Comparison of ENCODE assay signal across 21 cellular contexts in the genomic region with DNA sequence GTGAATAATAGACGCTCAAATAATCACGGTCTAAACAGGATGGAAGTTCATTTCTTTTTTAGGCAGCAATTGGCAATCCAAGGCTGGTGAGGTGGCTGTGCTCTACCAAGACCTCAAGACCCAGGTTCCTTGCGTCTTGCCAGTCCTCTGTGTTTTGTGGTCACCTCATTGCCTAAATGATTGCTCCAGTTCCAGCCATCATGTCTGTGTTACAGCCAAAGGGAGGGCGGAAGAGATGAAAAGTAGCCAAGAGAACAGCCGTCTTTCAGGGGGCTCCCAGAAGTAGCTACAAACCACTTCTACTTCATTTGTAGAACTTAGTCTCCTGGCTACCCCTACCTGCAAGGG. TPM values are rescaled to one million over a fixed set of nuclear protein-coding genes. Genes with fewer than 3 reads are reported as not detected.
A peak's percentile ranks its signal among the peaks of the same experiment; 100 is the strongest.
DNase-seq lines count a peak whose midpoint lies in the region; ATAC-seq, FAIRE-seq and TF ChIP-seq lines count a peak whose summit lies in the region.
"Had no signal": no experiment of that assay in that cellular context is flagged by ENCODE, and none has a peak within 500 bp of the region (broad histone marks: within the 10 kb centered on the region; RNA-seq: fewer than 3 reads in every experiment).

No MANE protein-coding gene starts in this region.

- H3K14ac ChIP-seq in neuronal stem cell (ENCODE audit: low read length), result no peak overlapping the region

- no peak for FAIRE-seq in GM12878 (lab: Jason Lieb, UNC)
- FAIRE-seq: small intestine had no signal

- SMC1A ChIA-PET in GM12878 (lab: Charles Lee; ENCODE audit: uncharacterized antibody, unreplicated experiment), result no interaction called here

- no peak overlapping the region for H3K4ac ChIP-seq in neuronal stem cell (ENCODE audit: low read length)

- no peak overlapping the region for H2BK120ac ChIP-seq in neuronal stem cell (ENCODE audit: low read depth, low read length)

- no peak for DNase-seq in T-helper 2 cell treated with Interferon-gamma antibody and Interleukin-4, amounts not matched to agents 5 μg/mL and 100 μg/mL, for 36 hours (ENCODE audit: low spot score)
- no peak for DNase-seq in T-helper 2 cell
- no peak for DNase-seq in CD4-positive, alpha-beta memory T cell
- peak; percentile 30 for DNase-seq in activated CD4-positive, alpha-beta memory T cell treated with anti-CD3 and anti-CD28 coated beads for 36 hours
- no peak for DNase-seq in GM12878 (ENCODE audit: low read depth, low spot score)
- no peak for DNase-seq in neuronal stem cell (ENCODE audit: low spot score)
- DNase-seq: 8988T; activated CD4-positive, alpha-beta T cell treated with anti-CD3 and anti-CD28 coated beads for 1 hour; BE2C; foreskin fibroblast; hippocampal formation; islet precursor cell; NCI-H1105 treated with DMSO at 0.1 percent for 48 hours; NCI-H510A; small intestine; upper lobe of left lung had no signal

- H3K4me1 ChIP-seq in CD4-positive, alpha-beta memory T cell (ENCODE audit: insufficient read depth, low read length), result peaks cover 57% of the 10 kb centered on the region
- peaks cover 41% of the 10 kb centered on the region for H3K4me1 ChIP-seq in GM12878 (ENCODE audit: control insufficient read depth, insufficient read depth, low read length)
- H3K4me1 ChIP-seq in neuronal stem cell (ENCODE audit: control insufficient read depth in 2 of 2, insufficient read depth in 1 of 2, low read depth in 1 of 2, low read length in 2 of 2), result no peaks in the 10 kb centered on the region
- H3K4me1 ChIP-seq in gastroesophageal sphincter, result no peaks in the 10 kb centered on the region
- H3K4me1 ChIP-seq: BE2C, upper lobe of left lung had no signal

- peak overlapping the region; percentile 82 for H3K4me3 Mint-ChIP-seq in T-helper 2 cell treated with Interferon-gamma antibody and Interleukin-4, amounts not matched to agents 5 μg/mL and 100 μg/mL, for 36 hours
- H3K4me3 Mint-ChIP-seq in CD4-positive, alpha-beta memory T cell, result peak overlapping the region; percentile 61 to 91 (median 85)
- H3K4me3 Mint-ChIP-seq in activated CD4-positive, alpha-beta memory T cell treated with anti-CD3 and anti-CD28 coated beads for 36 hours, result peak overlapping the region; percentile 63

- H3K9me3 Mint-ChIP-seq in T-helper 2 cell treated with Interferon-gamma antibody and Interleukin-4, amounts not matched to agents 5 μg/mL and 100 μg/mL, for 36 hours, result no peaks in the 10 kb centered on the region
- H3K9me3 Mint-ChIP-seq in CD4-positive, alpha-beta memory T cell, result no peaks in the 10 kb centered on the region
- H3K9me3 Mint-ChIP-seq in activated CD4-positive, alpha-beta memory T cell treated with anti-CD3 and anti-CD28 coated beads for 36 hours, result no peaks in the 10 kb centered on the region

- H3K9ac ChIP-seq in GM12878 (ENCODE audit: control insufficient read depth, insufficient read depth, low read length) (no peak overlapping the region), neuronal stem cell (ENCODE audit: low read depth, low read length, poor library complexity) (no peak overlapping the region)

- BruUV-seq in GM12878 (replicated peaks; lab: Mats Ljungman, UMichigan), result no TSS peak

- no peak overlapping the region for H4K91ac ChIP-seq in neuronal stem cell (ENCODE audit: low read depth, low read length, poor library complexity)

- ATAC-seq in GM12878 (no peak), HG02852 (IDR thresholded peaks at IDR 0.05; ENCODE audit: unreplicated experiment) (no peak), gastroesophageal sphincter (no peak)

- no peaks in the 10 kb centered on the region for H3K36me3 ChIP-seq in CD4-positive, alpha-beta memory T cell (ENCODE audit: insufficient read depth, low read length)
- no peaks in the 10 kb centered on the region for H3K36me3 ChIP-seq in GM12878 (ENCODE audit: control insufficient read depth in 2 of 2, insufficient read depth in 2 of 2, low read length in 1 of 2)
- H3K36me3 ChIP-seq in neuronal stem cell (replicated peaks in 1 of 2; ENCODE audit: control insufficient read depth in 2 of 2, insufficient read depth in 2 of 2, low read length in 2 of 2), result no peaks in the 10 kb centered on the region
- no peaks in the 10 kb centered on the region for H3K36me3 ChIP-seq in gastroesophageal sphincter
- H3K36me3 ChIP-seq: BE2C, upper lobe of left lung had no signal

- H4K8ac ChIP-seq in neuronal stem cell (ENCODE audit: low read depth, low read length), result no peak overlapping the region

- H3K27me3 ChIP-seq in CD4-positive, alpha-beta memory T cell (ENCODE audit: insufficient read depth, low read length), result no peaks in the 10 kb centered on the region
- H3K27me3 ChIP-seq in GM12878 (replicated peaks in 1 of 2; ENCODE audit: control insufficient read depth in 2 of 2, insufficient read depth in 2 of 2, low read length in 1 of 2), result no peaks in the 10 kb centered on the region
- H3K27me3 ChIP-seq in neuronal stem cell (ENCODE audit: control insufficient read depth in 3 of 3, insufficient read depth in 3 of 3, low read depth in 1 of 3, low read length in 3 of 3), result no peaks in the 10 kb centered on the region
- H3K27me3 ChIP-seq in gastroesophageal sphincter, result no peaks in the 10 kb centered on the region
- H3K27me3 ChIP-seq: BE2C, upper lobe of left lung had no signal

- no peak for TF ChIP-seq RAD21 in GM12878 (IDR thresholded peaks at IDR 0.05; ENCODE audit: insufficient read depth, low read depth, low read length)

- no peaks in the 10 kb centered on the region for H3K79me2 ChIP-seq in GM12878 (ENCODE audit: control insufficient read depth, insufficient read depth, low read length)

- H2BK12ac ChIP-seq in neuronal stem cell (ENCODE audit: low read length), result no peak overlapping the region

- no peak overlapping the region for H2BK15ac ChIP-seq in neuronal stem cell (ENCODE audit: low read length)

- POLR2A ChIA-PET in CD4-positive, alpha-beta memory T cell (lab: Charles Lee; ENCODE audit: partially characterized antibody), result interaction anchor here (0.7 to 7.9 kb wide), 3 partner anchors 76 to 1837 kb away, joined by 3 to 70 read pairs (median 3); partner anchors contain the start of gene OTUD1
- POLR2A ChIA-PET in activated CD4-positive, alpha-beta memory T cell treated with anti-CD3 and anti-CD28 coated beads for 36 hours (lab: Charles Lee), result interaction anchor here (0.9 to 1.3 kb wide), 4 partner anchors 12 to 83 kb away, joined by 3 to 4 read pairs (median 3); no protein-coding TSS in a partner anchor
- POLR2A ChIA-PET in GM12878 (lab: Charles Lee), result interaction anchor here (0.5 kb wide), 1 partner anchor 113 kb away, joined by 5 read pairs; no protein-coding TSS in a partner anchor

- peak overlapping the region; percentile 95 for H3K27ac Mint-ChIP-seq in T-helper 2 cell treated with Interferon-gamma antibody and Interleukin-4, amounts not matched to agents 5 μg/mL and 100 μg/mL, for 36 hours
- peak overlapping the region; percentile 83 to 98 (median 97) for H3K27ac Mint-ChIP-seq in CD4-positive, alpha-beta memory T cell
- H3K27ac Mint-ChIP-seq in activated CD4-positive, alpha-beta memory T cell treated with anti-CD3 and anti-CD28 coated beads for 36 hours, result peak overlapping the region; percentile 89

- H3K4me2 ChIP-seq in GM12878 (ENCODE audit: control insufficient read depth, insufficient read depth) (peak overlapping the region; percentile 36), neuronal stem cell (ENCODE audit: insufficient read depth, low read length, poor library complexity, severe bottlenecking) (no peak overlapping the region)

- no peak overlapping the region for H3K18ac ChIP-seq in neuronal stem cell (ENCODE audit: low read length)

- 14% methylated on average over 5 of the region's 5 CpGs for WGBS in GM12878 (ENCODE audit: insufficient coverage, insufficient replicate concordance, low lambda C conversion rate, missing lambda C conversion rate)
- no CpG with 5 or more reads among the region's 5 CpGs for WGBS in neuronal stem cell (ENCODE audit: extremely low coverage in 2 of 2, insufficient read length in 2 of 2, insufficient replicate concordance in 1 of 2), 2 donors
- WGBS in gastroesophageal sphincter (ENCODE audit: low coverage in 1 of 2), 2 donors, result 85 to 90% methylated on average over 5 of the region's 5 CpGs

- no peaks in the 10 kb centered on the region for H4K20me1 ChIP-seq in GM12878 (ENCODE audit: control insufficient read depth, insufficient read depth)

- peak overlapping the region; percentile 34 to 36 for H3K4me3 ChIP-seq in CD4-positive, alpha-beta memory T cell (ENCODE audit: low read length in 2 of 2)
- peak overlapping the region; percentile 30; the same call in 1 of the 2 replicates for H3K4me3 ChIP-seq in GM12878
- H3K4me3 ChIP-seq in neuronal stem cell (ENCODE audit: low read length in 2 of 2), result no peak overlapping the region
- no peak overlapping the region for H3K4me3 ChIP-seq in gastroesophageal sphincter
- H3K4me3 ChIP-seq: SK-N-MC, upper lobe of left lung had no signal

- no peak overlapping the region for H3K23ac ChIP-seq in neuronal stem cell (ENCODE audit: low read depth, low read length, poor library complexity)

- H3K9me3 ChIP-seq in CD4-positive, alpha-beta memory T cell (ENCODE audit: control insufficient read depth in 1 of 2, low read length in 2 of 2), result no peaks in the 10 kb centered on the region
- H3K9me3 ChIP-seq in GM12878 (replicated peaks; ENCODE audit: control insufficient read depth, insufficient read depth, low read length), result no peaks in the 10 kb centered on the region
- H3K9me3 ChIP-seq in neuronal stem cell (replicated peaks in 1 of 2; ENCODE audit: control insufficient read depth in 2 of 2, insufficient read depth in 1 of 2, low read depth in 1 of 2, low read length in 2 of 2), result no peaks in the 10 kb centered on the region
- H3K9me3 ChIP-seq in gastroesophageal sphincter, result no peaks in the 10 kb centered on the region
- H3K9me3 ChIP-seq: BE2C, upper lobe of left lung had no signal

- in situ Hi-C loops in GM12878 (cut with MboI), result no loop called here

- H3K36me3 Mint-ChIP-seq in T-helper 2 cell treated with Interferon-gamma antibody and Interleukin-4, amounts not matched to agents 5 μg/mL and 100 μg/mL, for 36 hours (ENCODE audit: low read depth), result peaks cover 5% of the 10 kb centered on the region
- H3K36me3 Mint-ChIP-seq in CD4-positive, alpha-beta memory T cell, result no peaks in the 10 kb centered on the region
- no peaks in the 10 kb centered on the region for H3K36me3 Mint-ChIP-seq in activated CD4-positive, alpha-beta memory T cell treated with anti-CD3 and anti-CD28 coated beads for 36 hours

- TF ChIP-seq EP300 in GM12878 (IDR thresholded peaks at IDR 0.05; ENCODE audit: borderline replicate concordance in 1 of 2, control insufficient read depth in 1 of 2, low read depth in 2 of 2, low read length in 2 of 2), result no peak
- no peak for TF ChIP-seq EP300 in gastroesophageal sphincter (IDR thresholded peaks at IDR 0.05)

- H3K4me1 Mint-ChIP-seq in T-helper 2 cell treated with Interferon-gamma antibody and Interleukin-4, amounts not matched to agents 5 μg/mL and 100 μg/mL, for 36 hours (ENCODE audit: low read depth), result peaks cover 57% of the 10 kb centered on the region
- H3K4me1 Mint-ChIP-seq in CD4-positive, alpha-beta memory T cell, result peaks cover 42 to 60% (median 50%) of the 10 kb centered on the region in 4 donors
- H3K4me1 Mint-ChIP-seq in activated CD4-positive, alpha-beta memory T cell treated with anti-CD3 and anti-CD28 coated beads for 36 hours (ENCODE audit: low read depth), result peaks cover 67% of the 10 kb centered on the region

- no peak overlapping the region for H2AK5ac ChIP-seq in neuronal stem cell (ENCODE audit: low read depth, low read length)

- TF ChIP-seq POLR2A in GM12878 (IDR thresholded peaks at IDR 0.05; ENCODE audit: low read depth, low read length) (no peak), gastroesophageal sphincter (IDR thresholded peaks at IDR 0.05) (no peak)

- H3K27me3 Mint-ChIP-seq in T-helper 2 cell treated with Interferon-gamma antibody and Interleukin-4, amounts not matched to agents 5 μg/mL and 100 μg/mL, for 36 hours (ENCODE audit: low read depth), result no peaks in the 10 kb centered on the region
- no peaks in the 10 kb centered on the region for H3K27me3 Mint-ChIP-seq in CD4-positive, alpha-beta memory T cell
- peaks cover 3% of the 10 kb centered on the region for H3K27me3 Mint-ChIP-seq in activated CD4-positive, alpha-beta memory T cell treated with anti-CD3 and anti-CD28 coated beads for 36 hours

- H3K79me1 ChIP-seq in neuronal stem cell (ENCODE audit: low read depth, low read length), result no peaks in the 10 kb centered on the region

- RAD21 ChIA-PET in GM12878 (lab: Charles Lee; ENCODE audit: unreplicated experiment), result no interaction called here

- H2BK5ac ChIP-seq in neuronal stem cell (ENCODE audit: low read length), result no peak overlapping the region

- H3K27ac ChIP-seq in CD4-positive, alpha-beta memory T cell (ENCODE audit: low read depth, low read length), result peak overlapping the region; percentile 57
- H3K27ac ChIP-seq in GM12878 (ENCODE audit: control insufficient read depth, insufficient read depth), result no peak overlapping the region
- no peak overlapping the region for H3K27ac ChIP-seq in neuronal stem cell (replicated peaks; ENCODE audit: low read length)
- no peak overlapping the region for H3K27ac ChIP-seq in gastroesophageal sphincter
- H3K27ac ChIP-seq: SK-N-MC, upper lobe of left lung had no signal

- H2AFZ ChIP-seq in GM12878 (ENCODE audit: control insufficient read depth, low read depth, low read length) (peak overlapping the region; percentile 28), neuronal stem cell (ENCODE audit: low read length) (no peak overlapping the region)

- TF ChIP-seq CTCF in GM12878 (IDR thresholded peaks at IDR 0.05 in 2 of 3, conservative IDR thresholded peaks at IDR 0.05 in 1 of 3; ENCODE audit: control insufficient read depth in 2 of 3, extremely low read depth in 1 of 3, insufficient read depth in 1 of 3, low read depth in 3 of 3, low read length in 3 of 3), result no peak
- no peak for TF ChIP-seq CTCF in gastroesophageal sphincter (IDR thresholded peaks at IDR 0.05)

- intact Hi-C loops in CD4-positive, alpha-beta memory T cell (cut with micrococcal nuclease), result loop anchor here (1.0 kb wide), 2 partner anchors 19 to 77 kb away; partner anchors contain the start of gene C10orf67
- intact Hi-C loops in activated CD4-positive, alpha-beta memory T cell treated with anti-CD3 and anti-CD28 coated beads for 36 hours (cut with micrococcal nuclease), result loop anchor here (1.0 to 10.0 kb wide), 7 partner anchors 22 to 1101 kb away; partner anchors contain the start of gene OTUD1
- intact Hi-C loops in GM12878 (cut with micrococcal nuclease; ENCODE audit: unreplicated experiment), result no loop called here

- CTCF ChIA-PET in CD4-positive, alpha-beta memory T cell (lab: Charles Lee; ENCODE audit: partially characterized antibody), result interaction anchor here (1.5 kb wide), 1 partner anchor 164 kb away, joined by 3 read pairs; no protein-coding TSS in a partner anchor
- CTCF ChIA-PET in activated CD4-positive, alpha-beta memory T cell treated with anti-CD3 and anti-CD28 coated beads for 36 hours (lab: Charles Lee), result interaction anchor here (0.7 to 0.9 kb wide), 2 partner anchors 23 to 76 kb away, joined by 3 to 4 read pairs; partner anchors contain the start of gene OTUD1
- CTCF ChIA-PET in GM12878 (lab: Yijun Ruan, JAX), result interaction anchor here (0.7 kb wide), 1 partner anchor 1025 kb away, joined by 4 read pairs; no protein-coding TSS in a partner anchor

RNA-seq across cellular contexts. Expression of gene C10orf67, which starts 19.2 kb away (rescaled TPM):
- total RNA-seq in CD4-positive, alpha-beta memory T cell, result not detected
- polyA plus RNA-seq in CD4-positive, alpha-beta memory T cell, result under 1 TPM; 0.16 to 0.31 TPM
- total RNA-seq in activated CD4-positive, alpha-beta memory T cell treated with anti-CD3 and anti-CD28 coated beads for 36 hours, result under 1 TPM; 0.07 to 0.31 TPM
- total RNA-seq in GM12878 (2013; cell fraction: nucleolus; rRNA removed), result not detected in 2 replicates
- total RNA-seq in GM12878 (2014; rRNA removed) (0.06 TPM in 1 of 2 replicates, not detected in the other), GM12878 (2014; rRNA removed; fragmentation: Illumina TruSeq; extraction: Trizol) (not detected in 2 replicates), GM12878 (2021) (not detected in 2 replicates), gastroesophageal sphincter (not detected)
- not detected for polyA plus RNA-seq in GM12878 (2011; ENCODE audit: low read depth)
- polyA plus RNA-seq in GM12878 (2011; rRNA removed) (not detected in 2 replicates), GM12878 (2014; fragmentation: Illumina TruSeq; extraction: Trizol) (not detected in 2 replicates), GM12878 (2014; fragmentation: Nextera tagmentation; extraction: Ambion mirVana) (not detected), GM12878 (2014; rRNA removed) (not detected in 2 replicates), GM12878 (2016; fragmentation: Nextera tagmentation; extraction: Ambion mirVana) (not detected)
- 0.01 TPM in 1 of 2 replicates, not detected in the other for polyA plus RNA-seq in GM12878 (2011; cell fraction: cytosol; rRNA removed)
- not detected in 2 replicates for polyA plus RNA-seq in GM12878 (2011; cell fraction: nucleus; rRNA removed)
- not detected in 2 replicates for polyA plus RNA-seq in GM12878 (2012)
- polyA minus RNA-seq in GM12878 (2011; rRNA and poly(A)+ RNA removed), result not detected in 2 replicates
- polyA minus RNA-seq in GM12878 (2011; cell fraction: cytosol; rRNA and poly(A)+ RNA removed), result not detected in 2 replicates
- polyA minus RNA-seq in GM12878 (2011; cell fraction: nucleus; rRNA and poly(A)+ RNA removed), result not detected in 2 replicates
- polyA plus RNA-seq in neuronal stem cell (2013, experiment 1 of 2), result 0.24 TPM
- 0.14 TPM for polyA plus RNA-seq in neuronal stem cell (2013, experiment 2 of 2)
- total RNA-seq: dermis microvascular lymphatic vessel endothelial cell, RPMI7951 had no signal

Comparison
In these comparisons a context has a peak if more than half of its experiments do, and no peak if none do; other contexts are left out.
1. H3K4me3 ChIP-seq: peak in CD4-positive, alpha-beta memory T cell (2 of 2) and GM12878 (single experiment); none in neuronal stem cell (0 of 2) and gastroesophageal sphincter (0 of 2).
2. Peak in every context shown above with its lines, with median percentiles within 50 percentile points of each other: H3K27ac Mint-ChIP-seq and H3K4me3 Mint-ChIP-seq.